Comparison of ENCODE assay signal across 12 cellular contexts in genomic region chr6:138087549-138087948, GRCh38. TPM values are rescaled to one million over a fixed set of nuclear protein-coding genes. Genes with fewer than 3 reads are reported as not detected.
A peak's percentile ranks its signal among the peaks of the same experiment; 100 is the strongest.
DNase-seq lines count a peak whose midpoint lies in the region; TF ChIP-seq lines count a peak whose summit lies in the region.
"Had no signal": no experiment of that assay in that cellular context is flagged by ENCODE, and none has a peak within 500 bp of the region (broad histone marks: within the 10 kb centered on the region; RNA-seq: fewer than 3 reads in every experiment).

No MANE protein-coding gene starts in this region.

- CTCF ChIA-PET in CD4-positive, alpha-beta memory T cell (lab: Charles Lee; ENCODE audit: partially characterized antibody) = interaction anchor here (1.5 to 2.3 kb wide), 2 partner anchors 28 to 288 kb away, joined by 3 to 7 read pairs; no protein-coding TSS in a partner anchor

- H3K27me3 Mint-ChIP-seq in CD4-positive, alpha-beta memory T cell = peaks cover 0 to 4% of the 10 kb centered on the region in 2 donors

- H3K4me1 ChIP-seq in HUES48 (ENCODE audit: control insufficient read depth, insufficient read depth, low read length) = peaks cover 25% of the 10 kb centered on the region
- H3K4me1 ChIP-seq in SJSA1 (replicated peaks) = peaks cover 35% of the 10 kb centered on the region
- no peaks in the 10 kb centered on the region for H3K4me1 ChIP-seq in CD4-positive, alpha-beta memory T cell (ENCODE audit: insufficient read depth, low read length)
- no peaks in the 10 kb centered on the region for H3K4me1 ChIP-seq in BE2C
- H3K4me1 ChIP-seq: gastrocnemius medialis, left lung had no signal

- peaks cover 0 to 2% of the 10 kb centered on the region in 2 donors for H3K36me3 Mint-ChIP-seq in CD4-positive, alpha-beta memory T cell

- H3K9me3 ChIP-seq in HUES48 (ENCODE audit: control insufficient read depth, insufficient read depth, low read length) (no peaks in the 10 kb centered on the region), SJSA1 (replicated peaks) (no peaks in the 10 kb centered on the region), BE2C (no peaks in the 10 kb centered on the region)
- no peaks in the 10 kb centered on the region for H3K9me3 ChIP-seq in CD4-positive, alpha-beta memory T cell (ENCODE audit: control insufficient read depth in 1 of 2, low read length in 2 of 2)
- H3K9me3 ChIP-seq: gastrocnemius medialis, left lung had no signal

- H3K27me3 ChIP-seq in HUES48 (ENCODE audit: control insufficient read depth, insufficient read depth, low read length) (no peaks in the 10 kb centered on the region), SJSA1 (replicated peaks) (no peaks in the 10 kb centered on the region), BE2C (no peaks in the 10 kb centered on the region)
- H3K27me3 ChIP-seq in CD4-positive, alpha-beta memory T cell (ENCODE audit: insufficient read depth, low read length) = no peaks in the 10 kb centered on the region

- no peaks in the 10 kb centered on the region for H3K9me3 Mint-ChIP-seq in CD4-positive, alpha-beta memory T cell
- H3K9me3 Mint-ChIP-seq: dendritic cell treated with granulocyte-macrophage colony-stimulating factor and Interleukin-4, amounts not matched to agents 40 ng/mL and 50 ng/mL, for 4 days had no signal

- H3K4me1 Mint-ChIP-seq in CD4-positive, alpha-beta memory T cell = no peaks in the 10 kb centered on the region

- H3K4me3 ChIP-seq in HUES48 (ENCODE audit: low read depth, low read length) (no peak overlapping the region), SJSA1 (no peak overlapping the region), BE2C (ENCODE audit: low read depth, low read length) (no peak overlapping the region)
- H3K4me3 ChIP-seq in CD4-positive, alpha-beta memory T cell (ENCODE audit: low read length in 2 of 2) = no peak overlapping the region
- H3K4me3 ChIP-seq: gastrocnemius medialis, left lung had no signal

- H3K36me3 ChIP-seq in HUES48 (ENCODE audit: control insufficient read depth, insufficient read depth, low read length) (peaks cover 19% of the 10 kb centered on the region), SJSA1 (no peaks in the 10 kb centered on the region; the same call in 1 of the 2 replicates), BE2C (no peaks in the 10 kb centered on the region)
- no peaks in the 10 kb centered on the region for H3K36me3 ChIP-seq in CD4-positive, alpha-beta memory T cell (ENCODE audit: insufficient read depth, low read length)
- H3K36me3 ChIP-seq: gastrocnemius medialis, left lung had no signal

- no peak overlapping the region for H3K27ac Mint-ChIP-seq in CD4-positive, alpha-beta memory T cell
- H3K27ac Mint-ChIP-seq: dendritic cell treated with granulocyte-macrophage colony-stimulating factor and Interleukin-4, amounts not matched to agents 40 ng/mL and 50 ng/mL, for 4 days had no signal

- intact Hi-C loops in CD4-positive, alpha-beta memory T cell (cut with micrococcal nuclease) = no loop called here

- H3K27ac ChIP-seq in 22Rv1 (peak overlapping the region; percentile 55), HUES48 (ENCODE audit: low read depth, low read length) (peak overlapping the region; percentile 95), SJSA1 (peak overlapping the region; percentile 4; the same call in 1 of the 2 replicates)
- H3K27ac ChIP-seq in CD4-positive, alpha-beta memory T cell (ENCODE audit: low read depth, low read length) = no peak overlapping the region
- H3K27ac ChIP-seq: gastrocnemius medialis, HL-60, left lung had no signal

- H3K9ac ChIP-seq in HUES48 (ENCODE audit: low read depth, low read length) = no peak overlapping the region

- DNase-seq in SJSA1 (ENCODE audit: low read depth in 1 of 2, low spot score in 2 of 2) = peak in 1 of 2 experiments; percentile 31
- peak; percentile 33 for DNase-seq in kidney tubule cell (ENCODE audit: low spot score)
- no peak for DNase-seq in NAMALWA (ENCODE audit: low spot score)
- DNase-seq in SKM-1 (lab: John Stamatoyannopoulos, UW; ENCODE audit: unreplicated experiment) = no peak
- DNase-seq in CD4-positive, alpha-beta memory T cell = no peak
- no peak for DNase-seq in BE2C
- DNase-seq: gastrocnemius medialis, left lung had no signal

- no peak overlapping the region for H3K4me3 Mint-ChIP-seq in CD4-positive, alpha-beta memory T cell
- H3K4me3 Mint-ChIP-seq: dendritic cell treated with granulocyte-macrophage colony-stimulating factor and Interleukin-4, amounts not matched to agents 40 ng/mL and 50 ng/mL, for 4 days had no signal

- POLR2A ChIA-PET in CD4-positive, alpha-beta memory T cell (lab: Charles Lee; ENCODE audit: partially characterized antibody) = no interaction called here

- TF ChIP-seq CTCF in 22Rv1 (IDR thresholded peaks at IDR 0.05) (no peak), BE2C (IDR thresholded peaks at IDR 0.05; ENCODE audit: low read depth, low read length) (no peak)

RNA-seq across cellular contexts. Expression of gene PERP, which starts 19.7 kb away (rescaled TPM):
- total RNA-seq in SJSA1 (2014; rRNA removed; shearing (Covaris generic)) = 42.4 TPM in 2 replicates
- total RNA-seq in CD4-positive, alpha-beta memory T cell = 1 to 10 TPM; 4.2 to 4.3 TPM
- 1 to 10 TPM; 6.8 to 8.0 TPM for polyA plus RNA-seq in CD4-positive, alpha-beta memory T cell
- polyA plus RNA-seq in BE2C (2012; ENCODE audit: insufficient read depth, insufficient read length, low read depth) = not detected
